In genomic region chr11:103871923-103872551, GRCh38 we compare ENCODE assay signal across 17 cellular contexts.
"Had no signal": no experiment of that assay in that cellular context is flagged by ENCODE, and none has a peak within 500 bp of the region (broad histone marks: within the 10 kb centered on the region; RNA-seq: fewer than 3 reads in every experiment).

No MANE protein-coding gene starts in this region.

- DNase-seq: activated B cell treated with CpG ODN at 0.5 μM for 24 hours; activated CD4-positive, alpha-beta T cell treated with anti-CD3 and anti-CD28 coated beads, Interleukin-2, amount 10 ng/mL, durations not matched to agents 24 days and 14 days; activated naive CD4-positive, alpha-beta T cell treated with anti-CD3 and anti-CD28 coated beads for 36 hours; activated T-cell treated with anti-CD3 and anti-CD28 coated beads for 4 hours; adrenal gland; brain microvascular endothelial cell; dermis blood vessel endothelial cell; foreskin keratinocyte; head of caudate nucleus; islet precursor cell; left lung; mesenchymal stem cell; occipital lobe; stimulated activated CD4-positive, alpha-beta T cell treated with anti-CD3 and anti-CD28 coated beads, Interleukin-4, amount 100 ng/mL, for 24 hours had no signal

- H3K4me1 ChIP-seq: adrenal gland, foreskin keratinocyte, left lung, prostate gland had no signal

- H3K27ac ChIP-seq: brain microvascular endothelial cell, foreskin keratinocyte, left lung, prostate gland had no signal

- H3K27me3 ChIP-seq: adrenal gland, brain microvascular endothelial cell, left lung had no signal

- H3K4me3 ChIP-seq: adrenal gland, left lung, prostate gland, thoracic aorta had no signal

- ATAC-seq: activated T-helper 17 cell treated with anti-CD3 and anti-CD28 coated beads, Interleukin-2, amount 50 U/mL, for 72 hours; foreskin keratinocyte had no signal

- H3K9me3 ChIP-seq: adrenal gland, left lung, prostate gland, thoracic aorta had no signal

- H3K36me3 ChIP-seq: adrenal gland, brain microvascular endothelial cell, left lung, prostate gland, thoracic aorta had no signal
